ENCODE assay signal across 2 cellular contexts in the genomic region with DNA sequence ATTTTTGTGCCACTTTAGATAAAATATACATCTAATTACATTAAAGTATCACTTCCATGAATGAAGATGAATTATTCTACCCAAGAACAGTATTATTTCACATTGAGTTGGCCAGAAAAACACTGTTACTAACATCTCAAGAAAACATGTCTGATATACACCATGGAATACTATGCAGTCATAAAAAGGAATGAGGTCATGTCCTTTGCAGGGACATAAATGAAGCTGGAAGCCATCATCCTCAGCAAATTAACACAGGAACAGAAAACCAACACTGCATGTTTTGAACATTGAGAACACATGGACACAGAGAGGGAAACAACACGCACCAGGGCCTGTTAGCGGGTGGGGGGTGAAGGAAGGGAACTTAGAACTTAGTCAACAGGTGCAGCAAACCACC.
TF ChIP-seq lines count a peak whose summit lies in the region.

No MANE protein-coding gene starts in this region.

TF ChIP-seq in HEK293, 187 proteins besides CTCF, POLR2A, EP300 and RAD21 (continued from another document):
- TF ChIP-seq, protein P1, sequence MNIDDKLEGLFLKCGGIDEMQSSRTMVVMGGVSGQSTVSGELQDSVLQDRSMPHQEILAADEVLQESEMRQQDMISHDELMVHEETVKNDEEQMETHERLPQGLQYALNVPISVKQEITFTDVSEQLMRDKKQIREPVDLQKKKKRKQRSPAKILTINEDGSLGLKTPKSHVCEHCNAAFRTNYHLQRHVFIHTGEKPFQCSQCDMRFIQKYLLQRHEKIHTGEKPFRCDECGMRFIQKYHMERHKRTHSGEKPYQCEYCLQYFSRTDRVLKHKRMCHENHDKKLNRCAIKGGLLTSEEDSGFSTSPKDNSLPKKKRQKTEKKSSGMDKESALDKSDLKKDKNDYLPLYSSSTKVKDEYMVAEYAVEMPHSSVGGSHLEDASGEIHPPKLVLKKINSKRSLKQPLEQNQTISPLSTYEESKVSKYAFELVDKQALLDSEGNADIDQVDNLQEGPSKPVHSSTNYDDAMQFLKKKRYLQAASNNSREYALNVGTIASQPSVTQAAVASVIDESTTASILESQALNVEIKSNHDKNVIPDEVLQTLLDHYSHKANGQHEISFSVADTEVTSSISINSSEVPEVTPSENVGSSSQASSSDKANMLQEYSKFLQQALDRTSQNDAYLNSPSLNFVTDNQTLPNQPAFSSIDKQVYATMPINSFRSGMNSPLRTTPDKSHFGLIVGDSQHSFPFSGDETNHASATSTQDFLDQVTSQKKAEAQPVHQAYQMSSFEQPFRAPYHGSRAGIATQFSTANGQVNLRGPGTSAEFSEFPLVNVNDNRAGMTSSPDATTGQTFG (tag by site-specific recombination; IDR thresholded peaks at IDR 0.05; ENCODE audit: borderline replicate concordance), result no peak
- TF ChIP-seq TCF7L2 (IDR thresholded peaks at IDR 0.05; ENCODE audit: borderline replicate concordance, low read depth, low read length) (no peak), ZNF146 (tag by site-specific recombination; IDR thresholded peaks at IDR 0.05) (peak; percentile 79), ZBTB21 (tag by site-specific recombination; IDR thresholded peaks at IDR 0.05) (no peak)
- TF ChIP-seq, protein P2, sequence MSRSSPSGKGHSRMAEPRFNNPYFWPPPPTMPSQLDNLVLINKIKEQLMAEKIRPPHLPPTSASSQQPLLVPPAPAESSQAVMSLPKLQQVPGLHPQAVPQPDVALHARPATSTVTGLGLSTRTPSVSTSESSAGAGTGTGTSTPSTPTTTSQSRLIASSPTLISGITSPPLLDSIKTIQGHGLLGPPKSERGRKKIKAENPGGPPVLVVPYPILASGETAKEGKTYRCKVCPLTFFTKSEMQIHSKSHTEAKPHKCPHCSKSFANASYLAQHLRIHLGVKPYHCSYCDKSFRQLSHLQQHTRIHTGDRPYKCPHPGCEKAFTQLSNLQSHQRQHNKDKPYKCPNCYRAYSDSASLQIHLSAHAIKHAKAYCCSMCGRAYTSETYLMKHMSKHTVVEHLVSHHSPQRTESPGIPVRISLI (tag by site-specific recombination; IDR thresholded peaks at IDR 0.05), result no peak

TF ChIP-seq in K562, 482 proteins besides CTCF, POLR2A, EP300 and RAD21:
- TF ChIP-seq CREB5 (CRISPR knock-in tag; IDR thresholded peaks at IDR 0.05) (no peak), ZNF146 (CRISPR knock-in tag; IDR thresholded peaks at IDR 0.05; ENCODE audit: unreplicated experiment) (peak; percentile 86), CBFA2T2 (conservative IDR thresholded peaks at IDR 0.05) (no peak), ESRRA (IDR thresholded peaks at IDR 0.05; ENCODE audit: borderline replicate concordance, low read depth) (peak; percentile 52; the same call in 1 of the 2 replicates), ZSCAN32 (CRISPR knock-in tag; IDR thresholded peaks at IDR 0.05) (no peak), ZNF318 (IDR thresholded peaks at IDR 0.05; ENCODE audit: borderline replicate concordance in 1 of 2, low read depth in 1 of 2) (no peak), BCOR (IDR thresholded peaks at IDR 0.05) (0 out of 2 replicates have a peak, but pooled peaks have one; percentile 17)
- TF ChIP-seq, protein P3, sequence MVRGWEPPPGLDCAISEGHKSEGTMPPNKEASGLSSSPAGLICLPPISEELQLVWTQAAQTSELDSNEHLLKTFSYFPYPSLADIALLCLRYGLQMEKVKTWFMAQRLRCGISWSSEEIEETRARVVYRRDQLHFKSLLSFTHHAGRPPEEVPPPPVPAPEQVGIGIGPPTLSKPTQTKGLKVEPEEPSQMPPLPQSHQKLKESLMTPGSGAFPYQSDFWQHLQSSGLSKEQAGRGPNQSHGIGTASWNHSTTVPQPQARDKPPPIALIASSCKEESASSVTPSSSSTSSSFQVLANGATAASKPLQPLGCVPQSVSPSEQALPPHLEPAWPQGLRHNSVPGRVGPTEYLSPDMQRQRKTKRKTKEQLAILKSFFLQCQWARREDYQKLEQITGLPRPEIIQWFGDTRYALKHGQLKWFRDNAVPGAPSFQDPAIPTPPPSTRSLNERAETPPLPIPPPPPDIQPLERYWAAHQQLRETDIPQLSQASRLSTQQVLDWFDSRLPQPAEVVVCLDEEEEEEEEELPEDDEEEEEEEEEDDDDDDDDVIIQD (CRISPR knock-in tag; IDR thresholded peaks at IDR 0.05), result no peak
